ENCODE assay signal across 8 cellular contexts in the genomic region with DNA sequence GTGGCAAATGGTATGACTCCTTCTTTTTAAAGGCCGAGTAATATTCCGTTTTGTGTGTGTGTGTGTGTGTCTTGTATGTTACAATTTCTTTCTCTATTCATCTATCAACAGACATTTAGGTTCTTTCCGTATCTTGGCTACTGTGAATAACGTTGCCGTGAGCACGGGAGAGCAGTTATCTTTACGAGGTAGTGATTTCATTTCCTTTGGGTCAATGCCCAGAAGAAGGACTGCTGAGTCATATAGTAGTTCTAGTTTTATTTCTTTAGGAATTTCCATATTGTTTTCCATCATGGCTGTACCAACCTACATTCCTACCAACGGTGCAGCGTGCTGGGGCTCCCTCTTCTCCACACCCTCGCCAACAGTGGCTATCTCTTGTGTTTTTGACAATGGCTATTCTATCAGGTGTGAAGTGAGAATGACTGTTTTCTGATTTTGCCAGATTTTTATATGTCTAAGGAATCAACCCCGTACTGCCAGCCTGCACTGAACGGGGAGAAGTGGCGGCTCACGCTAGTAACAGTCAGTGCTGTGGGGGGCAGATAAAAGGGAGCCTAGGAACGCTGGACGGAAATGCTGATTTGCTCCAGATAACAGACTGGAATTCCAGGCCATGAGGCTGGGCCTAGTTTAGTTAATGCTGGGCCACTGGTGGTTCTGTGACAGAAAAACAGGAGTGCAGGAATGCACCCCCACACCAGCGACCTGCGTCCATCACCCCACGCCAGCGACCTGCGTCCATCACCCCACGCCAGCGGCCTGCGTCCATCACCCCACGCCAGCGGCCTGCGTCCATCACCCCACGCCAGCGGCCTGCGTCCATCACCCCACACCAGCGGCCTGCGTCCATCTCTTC.
DNase-seq lines count a peak whose midpoint lies in the region; TF ChIP-seq lines count a peak whose summit lies in the region.

No MANE protein-coding gene starts in this region.

- no peaks in the 10 kb centered on the region for H3K9me2 ChIP-seq in Karpas-422 (replicated peaks; ENCODE audit: insufficient read depth, low read length)

- no peak for TF ChIP-seq POLR2A in prostate gland (IDR thresholded peaks at IDR 0.05)

- H3K9ac ChIP-seq in Karpas-422 (ENCODE audit: low read length), result no peak overlapping the region

- no peaks in the 10 kb centered on the region for H3K79me2 ChIP-seq in Karpas-422 (ENCODE audit: low read length)

- WGBS in prostate gland, result 62% methylated on average over 32 of the region's 32 CpGs

- H3K4me1 ChIP-seq in prostate gland (replicated peaks), result no peaks in the 10 kb centered on the region
- peaks cover 6% of the 10 kb centered on the region for H3K4me1 ChIP-seq in Karpas-422 (ENCODE audit: low read length)

- no peaks in the 10 kb centered on the region for H3K27me3 Mint-ChIP-seq in activated T-helper 1 cell treated with anti-CD3 and anti-CD28 coated beads, Interleukin-12 subunit alpha, Interleukin-12 subunit beta, Interleukin-2, Interleukin-4 antibody, amounts not matched to agents 30 ng/mL and 10 ng/mL and 1 ng/mL, durations not matched to agents 14 hours and 24 hours and 36 hours (ENCODE audit: insufficient read depth)

- no peak for TF ChIP-seq CTCF in fibroblast of pulmonary artery (IDR thresholded peaks at IDR 0.05; ENCODE audit: low read length, missing control alignments)
- TF ChIP-seq CTCF in prostate gland (IDR thresholded peaks at IDR 0.05), result no peak

- H3K27ac ChIP-seq in prostate gland, result peak overlapping the region; percentile 58 to 69
- H3K27ac ChIP-seq in Karpas-422 (ENCODE audit: low read length), result no peak overlapping the region

- H3K36me3 ChIP-seq in prostate gland (no peaks in the 10 kb centered on the region), Karpas-422 (ENCODE audit: insufficient read depth, low read length) (no peaks in the 10 kb centered on the region)

- no peak overlapping the region for H3K4me2 ChIP-seq in Karpas-422 (ENCODE audit: low read depth, low read length, poor library complexity, severe bottlenecking)

- no peaks in the 10 kb centered on the region for H3K36me3 Mint-ChIP-seq in activated T-helper 1 cell treated with anti-CD3 and anti-CD28 coated beads, Interleukin-12 subunit alpha, Interleukin-12 subunit beta, Interleukin-2, Interleukin-4 antibody, amounts not matched to agents 30 ng/mL and 10 ng/mL and 1 ng/mL, durations not matched to agents 14 hours and 24 hours and 36 hours (ENCODE audit: low read depth)

- DNase-seq in GF-D8 (lab: John Stamatoyannopoulos, UW), result peak; percentile 79
- peak; percentile 32 for DNase-seq in SK-MEL-5 (ENCODE audit: low read depth, low spot score)
- DNase-seq in fibroblast of pulmonary artery (ENCODE audit: low read depth), result peak; percentile 99
- DNase-seq in prostate gland (ENCODE audit: low spot score), result peak; percentile 85
- DNase-seq in Karpas-422, result no peak
- no peak for DNase-seq in KG1 (lab: John Stamatoyannopoulos, UW)
- no peak for DNase-seq in NCI-H526 (lab: John Stamatoyannopoulos, UW)
- DNase-seq in activated T-helper 1 cell treated with anti-CD3 and anti-CD28 coated beads, Interleukin-12 subunit alpha, Interleukin-12 subunit beta, Interleukin-2, Interleukin-4 antibody, amounts not matched to agents 30 ng/mL and 10 ng/mL and 1 ng/mL, durations not matched to agents 14 hours and 24 hours and 36 hours (ENCODE audit: low spot score), result no peak

- no peaks in the 10 kb centered on the region for H3K9me3 Mint-ChIP-seq in activated T-helper 1 cell treated with anti-CD3 and anti-CD28 coated beads, Interleukin-12 subunit alpha, Interleukin-12 subunit beta, Interleukin-2, Interleukin-4 antibody, amounts not matched to agents 30 ng/mL and 10 ng/mL and 1 ng/mL, durations not matched to agents 14 hours and 24 hours and 36 hours

- H3K4me3 Mint-ChIP-seq in activated T-helper 1 cell treated with anti-CD3 and anti-CD28 coated beads, Interleukin-12 subunit alpha, Interleukin-12 subunit beta, Interleukin-2, Interleukin-4 antibody, amounts not matched to agents 30 ng/mL and 10 ng/mL and 1 ng/mL, durations not matched to agents 14 hours and 24 hours and 36 hours, result no peak overlapping the region

- H3K9me3 ChIP-seq in prostate gland (no peaks in the 10 kb centered on the region), Karpas-422 (ENCODE audit: low read length) (no peaks in the 10 kb centered on the region)

- intact Hi-C loops in prostate gland (cut with DNase I), result loop anchor here (10.0 kb wide), 1 partner anchor 328 kb away; no protein-coding TSS in a partner anchor
- intact Hi-C loops in activated T-helper 1 cell treated with anti-CD3 and anti-CD28 coated beads, Interleukin-12 subunit alpha, Interleukin-12 subunit beta, Interleukin-2, Interleukin-4 antibody, amounts not matched to agents 30 ng/mL and 10 ng/mL and 1 ng/mL, durations not matched to agents 14 hours and 24 hours and 36 hours (cut with micrococcal nuclease), result no loop called here

- in situ Hi-C loops in SK-MEL-5 (cut with HindIII; ENCODE audit: low pct_unique_long_range_greater_than_20kb, low sequenced_read_pairs), result no loop called here

- peaks cover 33% of the 10 kb centered on the region for H4K20me1 ChIP-seq in Karpas-422 (ENCODE audit: insufficient read depth, low read depth, low read length)

- peaks cover 15% of the 10 kb centered on the region for H3K4me1 Mint-ChIP-seq in activated T-helper 1 cell treated with anti-CD3 and anti-CD28 coated beads, Interleukin-12 subunit alpha, Interleukin-12 subunit beta, Interleukin-2, Interleukin-4 antibody, amounts not matched to agents 30 ng/mL and 10 ng/mL and 1 ng/mL, durations not matched to agents 14 hours and 24 hours and 36 hours (ENCODE audit: low read depth)

- H3K27me3 ChIP-seq in prostate gland (replicated peaks; ENCODE audit: insufficient read depth) (no peaks in the 10 kb centered on the region), Karpas-422 (ENCODE audit: low read length) (no peaks in the 10 kb centered on the region)

- H3K4me3 ChIP-seq in fibroblast of pulmonary artery (replicated peaks; ENCODE audit: low read depth, low read length) (no peak overlapping the region), prostate gland (no peak overlapping the region), Karpas-422 (ENCODE audit: low read length) (no peak overlapping the region)

- no peak overlapping the region for H2AFZ ChIP-seq in Karpas-422 (ENCODE audit: low read length)

- no peak overlapping the region for H3K27ac Mint-ChIP-seq in activated T-helper 1 cell treated with anti-CD3 and anti-CD28 coated beads, Interleukin-12 subunit alpha, Interleukin-12 subunit beta, Interleukin-2, Interleukin-4 antibody, amounts not matched to agents 30 ng/mL and 10 ng/mL and 1 ng/mL, durations not matched to agents 14 hours and 24 hours and 36 hours

Comparison
In these comparisons a context has a peak if more than half of its experiments do, and no peak if none do; other contexts are left out.
1. DNase-seq: peak in GF-D8 (single experiment), SK-MEL-5 (single experiment), fibroblast of pulmonary artery (single experiment) and prostate gland (single experiment); none in Karpas-422 (single experiment), KG1 (single experiment), NCI-H526 (0 of 2) and activated T-helper 1 cell treated with anti-CD3 and anti-CD28 coated beads, Interleukin-12 subunit alpha, Interleukin-12 subunit beta, Interleukin-2, Interleukin-4 antibody, amounts not matched to agents 30 ng/mL and 10 ng/mL and 1 ng/mL, durations not matched to agents 14 hours and 24 hours and 36 hours (single experiment).